In genomic region chr15:58467121-58467721, GRCh38 we compare ENCODE assay signal across 13 cellular contexts. TPM values are rescaled to one million over a fixed set of nuclear protein-coding genes. Genes with fewer than 3 reads are reported as not detected.
DNase-seq lines count a peak whose midpoint lies in the region; ATAC-seq, FAIRE-seq and TF ChIP-seq lines count a peak whose summit lies in the region.
"Had no signal": no experiment of that assay in that cellular context is flagged by ENCODE, and none has a peak within 500 bp of the region (broad histone marks: within the 10 kb centered on the region; RNA-seq: fewer than 3 reads in every experiment).

No MANE protein-coding gene starts in this region.

- H3K9me3 ChIP-seq in SJCRH30 (replicated peaks) = no peaks in the 10 kb centered on the region
- H3K9me3 ChIP-seq: lower lobe of right lung had no signal

- no peak for TF ChIP-seq CTCF in activated CD8-positive, alpha-beta T cell treated with anti-CD3 and anti-CD28 coated beads for 36 hours (IDR thresholded peaks at IDR 0.05)

- no peak for ATAC-seq in activated CD8-positive, alpha-beta T cell treated with anti-CD3 and anti-CD28 coated beads for 36 hours
- no peak for ATAC-seq in activated CD8-positive, alpha-beta T cell treated with anti-CD3 and anti-CD28 coated beads, Interleukin-2, amount 10 ng/mL, durations not matched to agents 7 days and 5 days
- no peak for ATAC-seq in HG03025 (IDR thresholded peaks at IDR 0.05; ENCODE audit: low FRiP score, unreplicated experiment)

- H3K27ac ChIP-seq in SJCRH30 = peak overlapping the region; percentile 26
- H3K27ac ChIP-seq: lower lobe of right lung had no signal

- no peaks in the 10 kb centered on the region for H3K9me3 Mint-ChIP-seq in activated CD8-positive, alpha-beta T cell treated with anti-CD3 and anti-CD28 coated beads for 36 hours
- peaks cover 4% of the 10 kb centered on the region for H3K9me3 Mint-ChIP-seq in activated CD8-positive, alpha-beta T cell treated with anti-CD3 and anti-CD28 coated beads, Interleukin-2, amount 10 ng/mL, durations not matched to agents 7 days and 5 days (ENCODE audit: insufficient read depth)

- no peaks in the 10 kb centered on the region for H3K27me3 Mint-ChIP-seq in activated CD8-positive, alpha-beta T cell treated with anti-CD3 and anti-CD28 coated beads for 36 hours
- H3K27me3 Mint-ChIP-seq in activated CD8-positive, alpha-beta T cell treated with anti-CD3 and anti-CD28 coated beads, Interleukin-2, amount 10 ng/mL, durations not matched to agents 7 days and 5 days (ENCODE audit: low read depth) = no peaks in the 10 kb centered on the region

- H3K36me3 Mint-ChIP-seq in activated CD8-positive, alpha-beta T cell treated with anti-CD3 and anti-CD28 coated beads for 36 hours (ENCODE audit: low read depth) = no peaks in the 10 kb centered on the region
- peaks cover 26% of the 10 kb centered on the region for H3K36me3 Mint-ChIP-seq in activated CD8-positive, alpha-beta T cell treated with anti-CD3 and anti-CD28 coated beads, Interleukin-2, amount 10 ng/mL, durations not matched to agents 7 days and 5 days (ENCODE audit: low read depth)

- H3K4me3 Mint-ChIP-seq in activated CD8-positive, alpha-beta T cell treated with anti-CD3 and anti-CD28 coated beads for 36 hours = no peak overlapping the region
- no peak overlapping the region for H3K4me3 Mint-ChIP-seq in activated CD8-positive, alpha-beta T cell treated with anti-CD3 and anti-CD28 coated beads, Interleukin-2, amount 10 ng/mL, durations not matched to agents 7 days and 5 days

- CTCF ChIA-PET in activated CD8-positive, alpha-beta T cell treated with anti-CD3 and anti-CD28 coated beads for 36 hours (lab: Charles Lee) = interaction anchor here (1.1 kb wide), 1 partner anchor 50 kb away, joined by 3 read pairs; no protein-coding TSS in a partner anchor
- CTCF ChIA-PET in activated CD8-positive, alpha-beta T cell treated with anti-CD3 and anti-CD28 coated beads, Interleukin-2, amount 10 ng/mL, durations not matched to agents 7 days and 5 days (lab: Charles Lee) = interaction anchor here (1.2 to 1.6 kb wide), 2 partner anchors 10 to 20 kb away, joined by 3 to 4 read pairs; no protein-coding TSS in a partner anchor

- peaks cover 30% of the 10 kb centered on the region for H3K4me1 ChIP-seq in SJCRH30

- POLR2A ChIA-PET in activated CD8-positive, alpha-beta T cell treated with anti-CD3 and anti-CD28 coated beads for 36 hours (lab: Charles Lee) = interaction anchor here (2.7 kb wide), 1 partner anchor 10 kb away, joined by 16 read pairs; no protein-coding TSS in a partner anchor
- POLR2A ChIA-PET in activated CD8-positive, alpha-beta T cell treated with anti-CD3 and anti-CD28 coated beads, Interleukin-2, amount 10 ng/mL, durations not matched to agents 7 days and 5 days (lab: Charles Lee) = no interaction called here

- DNase-seq in activated CD8-positive, alpha-beta T cell treated with anti-CD3 and anti-CD28 coated beads for 36 hours = no peak
- no peak for DNase-seq in activated CD8-positive, alpha-beta T cell treated with anti-CD3 and anti-CD28 coated beads, Interleukin-2, amount 10 ng/mL, durations not matched to agents 7 days and 5 days
- peak in 1 of 2 experiments; percentile 56 for DNase-seq in SJCRH30
- DNase-seq in left kidney (ENCODE audit: low read depth, low spot score) = peak; percentile 98
- DNase-seq in SW 1271 (lab: John Stamatoyannopoulos, UW) = no peak
- DNase-seq in AML-193 (lab: John Stamatoyannopoulos, UW) = no peak
- no peak for DNase-seq in GM19239 (ENCODE audit: insufficient read length, low spot score)
- DNase-seq: lower lobe of right lung; PC-9; stimulated activated CD4-positive, alpha-beta T cell treated with anti-CD3 and anti-CD28 coated beads, Interleukin-4, amount 100 ng/mL, for 24 hours; T1000 had no signal

- FAIRE-seq in GM19239 (lab: Jason Lieb, UNC) = no peak
- FAIRE-seq: G401.6 had no signal

- intact Hi-C loops in activated CD8-positive, alpha-beta T cell treated with anti-CD3 and anti-CD28 coated beads for 36 hours (cut with micrococcal nuclease) = no loop called here

- peak overlapping the region; percentile 24 for H3K27ac Mint-ChIP-seq in activated CD8-positive, alpha-beta T cell treated with anti-CD3 and anti-CD28 coated beads for 36 hours
- H3K27ac Mint-ChIP-seq in activated CD8-positive, alpha-beta T cell treated with anti-CD3 and anti-CD28 coated beads, Interleukin-2, amount 10 ng/mL, durations not matched to agents 7 days and 5 days = no peak overlapping the region

- H3K27me3 ChIP-seq in SJCRH30 = no peaks in the 10 kb centered on the region

- H3K4me1 Mint-ChIP-seq in activated CD8-positive, alpha-beta T cell treated with anti-CD3 and anti-CD28 coated beads for 36 hours (ENCODE audit: low read depth) = peaks cover 65% of the 10 kb centered on the region
- H3K4me1 Mint-ChIP-seq in activated CD8-positive, alpha-beta T cell treated with anti-CD3 and anti-CD28 coated beads, Interleukin-2, amount 10 ng/mL, durations not matched to agents 7 days and 5 days (ENCODE audit: low read depth) = peaks cover 63% of the 10 kb centered on the region

- no peaks in the 10 kb centered on the region for H3K36me3 ChIP-seq in SJCRH30
- H3K36me3 ChIP-seq: lower lobe of right lung had no signal

- no peak overlapping the region for H3K4me3 ChIP-seq in SJCRH30
- H3K4me3 ChIP-seq: lower lobe of right lung, PC-9 had no signal

RNA-seq across cellular contexts. Expression of gene LIPC, which starts 35.4 kb away (rescaled TPM):
- total RNA-seq in activated CD8-positive, alpha-beta T cell treated with anti-CD3 and anti-CD28 coated beads for 36 hours = 1 to 10 TPM; 1.0 to 1.2 TPM
- 1 to 10 TPM; 4.1 to 4.4 TPM for total RNA-seq in activated CD8-positive, alpha-beta T cell treated with anti-CD3 and anti-CD28 coated beads, Interleukin-2, amount 10 ng/mL, durations not matched to agents 7 days and 5 days
- total RNA-seq in SJCRH30 (2014; rRNA removed; shearing (Covaris generic)) = 0.35 and 1.2 TPM in 2 replicates
- total RNA-seq: PC-9 had no signal
